18 cellular contexts compared by ENCODE assay signal in the genomic region with DNA sequence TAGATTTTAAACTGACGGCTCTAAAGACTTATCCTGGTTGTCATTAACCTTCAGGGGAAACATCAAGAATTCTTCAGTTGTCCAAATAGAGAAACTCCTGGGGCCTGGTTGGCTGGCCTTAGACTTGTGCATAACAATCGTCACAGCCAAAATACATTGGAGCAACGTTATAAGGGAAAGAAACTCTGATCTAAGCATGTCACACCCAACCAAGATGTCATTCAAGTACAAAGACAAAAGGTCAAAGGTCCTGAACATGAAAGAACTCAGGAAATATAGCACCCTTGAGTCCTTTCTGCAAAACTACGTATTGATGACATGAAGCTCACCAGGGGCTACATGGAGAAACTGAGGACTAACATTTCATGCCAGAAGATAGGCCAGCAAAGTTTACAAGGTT. TPM values are rescaled to one million over a fixed set of nuclear protein-coding genes. Genes with fewer than 3 reads are reported as not detected.
DNase-seq lines count a peak whose midpoint lies in the region; ATAC-seq lines count a peak whose summit lies in the region.
"Had no signal": no experiment of that assay in that cellular context is flagged by ENCODE, and none has a peak within 500 bp of the region (broad histone marks: within the 10 kb centered on the region; RNA-seq: fewer than 3 reads in every experiment).

No MANE protein-coding gene starts in this region.

- no peaks in the 10 kb centered on the region for H3K36me3 Mint-ChIP-seq in T-helper 2 cell treated with Interferon-gamma antibody and Interleukin-4, amounts not matched to agents 5 μg/mL and 100 μg/mL, for 36 hours (ENCODE audit: low read depth)
- H3K36me3 Mint-ChIP-seq: CD4-positive, alpha-beta memory T cell had no signal

- peaks cover 12% of the 10 kb centered on the region for H3K27me3 Mint-ChIP-seq in T-helper 2 cell treated with Interferon-gamma antibody and Interleukin-4, amounts not matched to agents 5 μg/mL and 100 μg/mL, for 36 hours (ENCODE audit: low read depth)

- no peak overlapping the region for H3K27ac Mint-ChIP-seq in T-helper 2 cell treated with Interferon-gamma antibody and Interleukin-4, amounts not matched to agents 5 μg/mL and 100 μg/mL, for 36 hours
- H3K27ac Mint-ChIP-seq: CD4-positive, alpha-beta memory T cell; GM23338; HFFc6 had no signal

- H3K4me1 Mint-ChIP-seq in T-helper 2 cell treated with Interferon-gamma antibody and Interleukin-4, amounts not matched to agents 5 μg/mL and 100 μg/mL, for 36 hours (ENCODE audit: low read depth): no peaks in the 10 kb centered on the region
- H3K4me1 Mint-ChIP-seq: CD4-positive, alpha-beta memory T cell; GM23338 had no signal

- intact Hi-C loops in Right ventricle myocardium inferior (cut with DNase I): no loop called here
- intact Hi-C loops in left cardiac atrium (cut with DNase I): no loop called here
- intact Hi-C loops in left ventricle myocardium superior (cut with micrococcal nuclease): no loop called here
- intact Hi-C loops in cardiac septum (cut with DNase I): no loop called here
- intact Hi-C loops in sciatic nerve (cut with DNase I): no loop called here

- no peak overlapping the region for H3K4me3 Mint-ChIP-seq in T-helper 2 cell treated with Interferon-gamma antibody and Interleukin-4, amounts not matched to agents 5 μg/mL and 100 μg/mL, for 36 hours
- H3K4me3 Mint-ChIP-seq: CD4-positive, alpha-beta memory T cell; GM23338; HFFc6 had no signal

- peak; percentile 49 for ATAC-seq in Right ventricle myocardium inferior
- no peak for ATAC-seq in left cardiac atrium
- peak; percentile 56 for ATAC-seq in left ventricle myocardium superior
- ATAC-seq in sciatic nerve: peak; percentile 88
- ATAC-seq: GM23338 had no signal

- no peaks in the 10 kb centered on the region for H3K9me3 Mint-ChIP-seq in T-helper 2 cell treated with Interferon-gamma antibody and Interleukin-4, amounts not matched to agents 5 μg/mL and 100 μg/mL, for 36 hours
- H3K9me3 Mint-ChIP-seq: GM23338, HFFc6 had no signal

- DNase-seq in Right ventricle myocardium inferior (ENCODE audit: missing footprints): no peak
- no peak for DNase-seq in left cardiac atrium
- no peak for DNase-seq in left ventricle myocardium superior
- DNase-seq in cardiac septum (ENCODE audit: low spot score): no peak
- no peak for DNase-seq in sciatic nerve (ENCODE audit: low spot score)
- no peak for DNase-seq in T-helper 2 cell treated with Interferon-gamma antibody and Interleukin-4, amounts not matched to agents 5 μg/mL and 100 μg/mL, for 36 hours (ENCODE audit: low spot score)
- no peak for DNase-seq in NCI-H774 (lab: John Stamatoyannopoulos, UW)
- DNase-seq: C1 segment of cervical spinal cord; Calu3; CD4-positive, alpha-beta memory T cell; COR-L47; DMS53; DMS79 treated with DMSO at 0.1 percent for 48 hours; GF-D8; HFFc6 had no signal

RNA-seq across cellular contexts. Expression of gene APCDD1, which starts 23.7 kb away (rescaled TPM):
- total RNA-seq in Right ventricle myocardium inferior (34.5 TPM), left cardiac atrium (10 to 100 TPM; 48.3 to 55.1 TPM), left ventricle myocardium superior (24.9 TPM), cardiac septum (9.9 TPM), sciatic nerve (43.1 TPM)
- total RNA-seq: A172; Calu3; CD4-positive, alpha-beta memory T cell; G401 had no signal

Comparison
In these comparisons a context has a peak if more than half of its experiments do, and no peak if none do; other contexts are left out.
1. ATAC-seq: peak in Right ventricle myocardium inferior (single experiment), left ventricle myocardium superior (single experiment) and sciatic nerve (single experiment); none in left cardiac atrium (0 of 2).